16 cellular contexts compared by ENCODE assay signal in the genomic region with DNA sequence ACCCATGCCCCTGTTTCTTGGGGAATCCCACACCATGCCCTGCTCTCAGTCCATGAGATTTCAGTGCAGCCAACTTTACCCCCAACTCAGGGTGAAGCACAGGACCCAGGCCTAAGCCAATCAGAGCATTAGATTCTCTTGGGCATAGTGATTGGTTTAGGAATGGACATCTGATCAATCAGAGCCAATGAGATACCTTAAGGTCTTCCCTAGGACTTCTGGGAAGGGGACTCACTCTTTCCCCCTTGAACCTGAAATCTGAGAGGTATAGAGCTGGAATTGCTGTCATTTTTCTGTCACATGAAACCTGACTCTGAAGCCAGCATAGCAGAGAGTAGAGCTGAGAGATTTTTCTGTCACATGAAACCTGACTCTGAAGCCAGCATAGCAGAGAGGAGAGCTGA.
DNase-seq lines count a peak whose midpoint lies in the region; ATAC-seq, FAIRE-seq and TF ChIP-seq lines count a peak whose summit lies in the region.
"Had no signal": no experiment of that assay in that cellular context is flagged by ENCODE, and none has a peak within 500 bp of the region (broad histone marks: within the 10 kb centered on the region; RNA-seq: fewer than 3 reads in every experiment).

No MANE protein-coding gene starts in this region.

- no peaks in the 10 kb centered on the region for H3K9me1 ChIP-seq in K562 (ENCODE audit: control insufficient read depth, insufficient read depth, low read length)

- no peak overlapping the region for H2AFZ ChIP-seq in K562 (ENCODE audit: low read depth, low read length)

- CTCF ChIA-PET in K562 (lab: Yijun Ruan, JAX; ENCODE audit: low intra/inter-chr PET ratio), result no interaction called here

- TF ChIP-seq POLR2A in K562 (conservative IDR thresholded peaks at IDR 0.05), result no peak
- no peak for TF ChIP-seq POLR2A in thyroid gland (IDR thresholded peaks at IDR 0.05)
- TF ChIP-seq POLR2A in GM18505 (IDR thresholded peaks at IDR 0.05; ENCODE audit: borderline replicate concordance, extremely low read depth, insufficient read depth, insufficient read length), result no peak

- H3K9ac ChIP-seq in K562 (ENCODE audit: insufficient read depth in 1 of 2, low read depth in 2 of 2, low read length in 2 of 2), result no peak overlapping the region
- H3K9ac ChIP-seq in muscle layer of colon (ENCODE audit: low read length), result no peak overlapping the region

- no peak overlapping the region for H3K4me3 ChIP-seq in K562
- peak overlapping the region in 1 of 2 donors; percentile 6 for H3K4me3 ChIP-seq in muscle layer of colon (ENCODE audit: low read depth in 1 of 2, low read length in 2 of 2)
- H3K4me3 ChIP-seq in thyroid gland (replicated peaks in 1 of 3), result no peak overlapping the region
- H3K4me3 ChIP-seq: dorsolateral prefrontal cortex, testis had no signal

- H3K4me2 ChIP-seq in K562 (ENCODE audit: insufficient read depth, low read length), result no peak overlapping the region

- TF ChIP-seq CTCF in K562 (IDR thresholded peaks at IDR 0.05 in 2 of 3, conservative IDR thresholded peaks at IDR 0.05 in 1 of 3; ENCODE audit: insufficient read depth in 2 of 3, low read depth in 1 of 3, low read length in 3 of 3) (no peak), thyroid gland (IDR thresholded peaks at IDR 0.05) (no peak), foreskin keratinocyte (conservative IDR thresholded peaks at IDR 0.05) (no peak)

- DNase-seq in DMS79 treated with DMSO at 0.1 percent for 48 hours (lab: John Stamatoyannopoulos, UW), result peak; percentile 49
- DNase-seq in DMS79 (lab: John Stamatoyannopoulos, UW), result no peak
- no peak for DNase-seq in K562 (ENCODE audit: extremely low read depth in 1 of 4, low spot score in 3 of 4)
- no peak for DNase-seq in thyroid gland
- no peak for DNase-seq in foreskin keratinocyte
- DNase-seq in mesenteric fat pad (ENCODE audit: low spot score), result no peak
- DNase-seq: activated B cell treated with CpG ODN at 0.5 μM for 24 hours; activated naive CD4-positive, alpha-beta T cell treated with Interleukin-2 at 50 U/mL for 16 hours; dorsolateral prefrontal cortex; NCI-H187; stimulated activated CD4-positive, alpha-beta T cell treated with anti-CD3 and anti-CD28 coated beads, Interleukin-4, amount 100 ng/mL, for 4 hours; testis had no signal

- H4K20me1 ChIP-seq in K562 (replicated peaks; ENCODE audit: control insufficient read depth, insufficient read depth, low read length), result no peaks in the 10 kb centered on the region

- TF ChIP-seq EP300 in K562 (IDR thresholded peaks at IDR 0.05; ENCODE audit: low read length), result no peak

- FAIRE-seq in K562 (lab: Jason Lieb, UNC), result peak; percentile 35

- TF ChIP-seq RAD21 in K562 (CRISPR knock-in tag; conservative IDR thresholded peaks at IDR 0.05 in 1 of 2, IDR thresholded peaks at IDR 0.05 in 1 of 2), result no peak

- H3K27ac ChIP-seq in K562 (ENCODE audit: extremely low read depth, low read depth, low read length), result no peak overlapping the region
- peak overlapping the region; percentile 78 for H3K27ac ChIP-seq in muscle layer of colon (ENCODE audit: low read depth, low read length)
- peak overlapping the region in 2 of 3 donors; percentile 7 to 11 for H3K27ac ChIP-seq in thyroid gland
- H3K27ac ChIP-seq in foreskin keratinocyte, result no peak overlapping the region
- H3K27ac ChIP-seq: 22Rv1, RWPE1, testis had no signal

- H3K27me3 ChIP-seq in K562 (ENCODE audit: control insufficient read depth in 2 of 2, insufficient read depth in 2 of 2, low read length in 2 of 2) (0 out of 5 replicates have a peak, but pooled peaks cover 0 to 1% of the 10 kb centered on the region in 2 experiments), muscle layer of colon (ENCODE audit: control insufficient read depth in 1 of 2, insufficient read depth in 2 of 2, low read length in 2 of 2) (no peaks in the 10 kb centered on the region), thyroid gland (no peaks in the 10 kb centered on the region), foreskin keratinocyte (no peaks in the 10 kb centered on the region)
- H3K27me3 ChIP-seq: dorsolateral prefrontal cortex, testis had no signal

- POLR2A ChIA-PET in K562 (lab: Yijun Ruan, JAX), result interaction anchor here (0.9 to 1.1 kb wide), 2 partner anchors 11 to 28 kb away, joined by 4 to 5 read pairs; no protein-coding TSS in a partner anchor

- H3K4me1 ChIP-seq in K562 (replicated peaks in 1 of 2; ENCODE audit: control insufficient read depth in 2 of 2, insufficient read depth in 2 of 2, low read length in 2 of 2), result no peaks in the 10 kb centered on the region
- peaks cover 77% of the 10 kb centered on the region for H3K4me1 ChIP-seq in muscle layer of colon (ENCODE audit: insufficient read depth, low read length)
- H3K4me1 ChIP-seq in thyroid gland, result peaks cover 0 to 30% of the 10 kb centered on the region in 2 donors
- H3K4me1 ChIP-seq in foreskin keratinocyte, result no peaks in the 10 kb centered on the region

- H3K36me3 ChIP-seq in K562 (ENCODE audit: control insufficient read depth, insufficient read depth, low read length) (no peaks in the 10 kb centered on the region), muscle layer of colon (ENCODE audit: insufficient read depth, low read length) (no peaks in the 10 kb centered on the region), thyroid gland (no peaks in the 10 kb centered on the region)

- in situ Hi-C loops in K562 (cut with MboI), result no loop called here

- ATAC-seq in K562 (no peak; the same call in 2 of the 3 replicates), GM18505 (IDR thresholded peaks at IDR 0.05; ENCODE audit: unreplicated experiment) (no peak), foreskin keratinocyte (no peak)

- no peaks in the 10 kb centered on the region for H3K9me3 ChIP-seq in K562 (replicated peaks; ENCODE audit: control insufficient read depth, insufficient read depth, low read depth, low read length)
- H3K9me3 ChIP-seq in muscle layer of colon (ENCODE audit: low read length), result no peaks in the 10 kb centered on the region
- H3K9me3 ChIP-seq in thyroid gland, result no peaks in the 10 kb centered on the region
- H3K9me3 ChIP-seq: testis had no signal

- H3K79me2 ChIP-seq in K562 (ENCODE audit: control insufficient read depth, insufficient read depth, low read length), result no peaks in the 10 kb centered on the region

- intact Hi-C loops in K562 (cut with micrococcal nuclease), result no loop called here
- intact Hi-C loops in thyroid gland (cut with DNase I), result no loop called here

- no TSS peak for BruUV-seq in K562 (replicated peaks; lab: Mats Ljungman, UMichigan)

TF ChIP-seq in K562, 482 proteins besides CTCF, POLR2A, EP300 and RAD21:
- TF ChIP-seq, protein P1, sequence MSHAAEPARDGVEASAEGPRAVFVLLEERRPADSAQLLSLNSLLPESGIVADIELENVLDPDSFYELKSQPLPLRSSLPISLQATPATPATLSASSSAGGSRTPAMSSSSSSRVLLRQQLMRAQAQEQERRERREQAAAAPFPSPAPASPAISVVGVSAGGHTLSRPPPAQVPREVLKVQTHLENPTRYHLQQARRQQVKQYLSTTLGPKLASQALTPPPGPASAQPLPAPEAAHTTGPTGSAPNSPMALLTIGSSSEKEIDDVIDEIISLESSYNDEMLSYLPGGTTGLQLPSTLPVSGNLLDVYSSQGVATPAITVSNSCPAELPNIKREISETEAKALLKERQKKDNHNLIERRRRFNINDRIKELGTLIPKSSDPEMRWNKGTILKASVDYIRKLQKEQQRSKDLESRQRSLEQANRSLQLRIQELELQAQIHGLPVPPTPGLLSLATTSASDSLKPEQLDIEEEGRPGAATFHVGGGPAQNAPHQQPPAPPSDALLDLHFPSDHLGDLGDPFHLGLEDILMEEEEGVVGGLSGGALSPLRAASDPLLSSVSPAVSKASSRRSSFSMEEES (CRISPR knock-in tag; IDR thresholded peaks at IDR 0.05), result no peak
- TF ChIP-seq FOXA1 (IDR thresholded peaks at IDR 0.05; ENCODE audit: borderline replicate concordance) (no peak), EGR1 (conservative IDR thresholded peaks at IDR 0.05) (no peak), CBFA2T3 (IDR thresholded peaks at IDR 0.05) (no peak)
- TF ChIP-seq, protein P2, sequence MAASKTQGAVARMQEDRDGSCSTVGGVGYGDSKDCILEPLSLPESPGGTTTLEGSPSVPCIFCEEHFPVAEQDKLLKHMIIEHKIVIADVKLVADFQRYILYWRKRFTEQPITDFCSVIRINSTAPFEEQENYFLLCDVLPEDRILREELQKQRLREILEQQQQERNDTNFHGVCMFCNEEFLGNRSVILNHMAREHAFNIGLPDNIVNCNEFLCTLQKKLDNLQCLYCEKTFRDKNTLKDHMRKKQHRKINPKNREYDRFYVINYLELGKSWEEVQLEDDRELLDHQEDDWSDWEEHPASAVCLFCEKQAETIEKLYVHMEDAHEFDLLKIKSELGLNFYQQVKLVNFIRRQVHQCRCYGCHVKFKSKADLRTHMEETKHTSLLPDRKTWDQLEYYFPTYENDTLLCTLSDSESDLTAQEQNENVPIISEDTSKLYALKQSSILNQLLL (CRISPR knock-in tag; IDR thresholded peaks at IDR 0.05; ENCODE audit: borderline replicate concordance), result no peak
TF ChIP-seq in K562: peak in this region for 0.

Comparison
In these comparisons a context has a peak if more than half of its experiments do, and no peak if none do; other contexts are left out.
1. H3K27ac ChIP-seq: peak in muscle layer of colon (single experiment) and thyroid gland (2 of 3); none in K562 (single experiment) and foreskin keratinocyte (single experiment).